In genomic region chr19:7405482-7405881, GRCh38 we compare ENCODE assay signal across 8 cellular contexts. TPM values are rescaled to one million over a fixed set of nuclear protein-coding genes. Genes with fewer than 3 reads are reported as not detected.
DNase-seq lines count a peak whose midpoint lies in the region; ATAC-seq lines count a peak whose summit lies in the region.
"Not testable (repeated sequence)": the region's sequence is repeated elsewhere in the genome, so short reads cannot be mapped to it uniquely, and the experiment has no call there.

No MANE protein-coding gene starts in this region.

- H3K27me3 Mint-ChIP-seq in CD4-positive, CD25-positive, alpha-beta regulatory T cell; T-helper 17 cell; activated T-cell treated with anti-CD3 and anti-CD28 coated beads, Interleukin-2, amount 50 U/mL, for 24 hours; activated naive CD8-positive, alpha-beta T cell; dendritic cell treated with granulocyte-macrophage colony-stimulating factor and Interleukin-4, amounts not matched to agents 40 ng/mL and 50 ng/mL, for 4 days; naive B cell; stimulated activated naive CD8-positive, alpha-beta T cell treated with anti-CD3 and anti-CD28 coated beads, Interleukin-15, Interleukin-2, amounts not matched to agents 100 ng/mL and 50 ng/mL, for 24 hours: not testable (repeated sequence)

- not testable (repeated sequence) for H3K4me3 ChIP-seq in CD4-positive, CD25-positive, alpha-beta regulatory T cell (ENCODE audit: low read depth, low read length); trophoblast cell (ENCODE audit: low read depth, low read length)

- not testable (repeated sequence) for DNase-seq in CD4-positive, CD25-positive, alpha-beta regulatory T cell; T-helper 17 cell; activated T-cell treated with anti-CD3 and anti-CD28 coated beads, Interleukin-2, amount 50 U/mL, for 24 hours; naive B cell; trophoblast cell

- peak overlapping the region in 2 of 3 donors; percentile 15 to 74 for H3K27ac Mint-ChIP-seq in CD4-positive, CD25-positive, alpha-beta regulatory T cell
- peak overlapping the region; percentile 85 for H3K27ac Mint-ChIP-seq in T-helper 17 cell
- peak overlapping the region; percentile 74 for H3K27ac Mint-ChIP-seq in activated T-cell treated with anti-CD3 and anti-CD28 coated beads, Interleukin-2, amount 50 U/mL, for 24 hours
- peak overlapping the region; percentile 72 for H3K27ac Mint-ChIP-seq in activated naive CD8-positive, alpha-beta T cell
- peak overlapping the region; percentile 39 for H3K27ac Mint-ChIP-seq in dendritic cell treated with granulocyte-macrophage colony-stimulating factor and Interleukin-4, amounts not matched to agents 40 ng/mL and 50 ng/mL, for 4 days
- peak overlapping the region in 4 of 6 donors; percentile 47 to 78 (median 54) for H3K27ac Mint-ChIP-seq in naive B cell
- peak overlapping the region; percentile 16 for H3K27ac Mint-ChIP-seq in stimulated activated naive CD8-positive, alpha-beta T cell treated with anti-CD3 and anti-CD28 coated beads, Interleukin-15, Interleukin-2, amounts not matched to agents 100 ng/mL and 50 ng/mL, for 24 hours

- peaks cover 54% of the 10 kb centered on the region for H3K36me3 ChIP-seq in CD4-positive, CD25-positive, alpha-beta regulatory T cell (ENCODE audit: control insufficient read depth, insufficient read depth, low read length)
- not testable (repeated sequence) for H3K36me3 ChIP-seq in trophoblast cell (ENCODE audit: control insufficient read depth in 1 of 2, insufficient read depth in 2 of 2, low read length in 2 of 2)

- not testable (repeated sequence) for H3K9me3 ChIP-seq in CD4-positive, CD25-positive, alpha-beta regulatory T cell (ENCODE audit: control insufficient read depth in 2 of 2, low read length in 2 of 2); T-helper 17 cell (ENCODE audit: control insufficient read depth, low read length, poor library complexity, severe bottlenecking); trophoblast cell (ENCODE audit: insufficient read depth, low read depth, low read length)

- not testable (repeated sequence) for H3K4me3 Mint-ChIP-seq in CD4-positive, CD25-positive, alpha-beta regulatory T cell; T-helper 17 cell; activated T-cell treated with anti-CD3 and anti-CD28 coated beads, Interleukin-2, amount 50 U/mL, for 24 hours; activated naive CD8-positive, alpha-beta T cell; dendritic cell treated with granulocyte-macrophage colony-stimulating factor and Interleukin-4, amounts not matched to agents 40 ng/mL and 50 ng/mL, for 4 days; stimulated activated naive CD8-positive, alpha-beta T cell treated with anti-CD3 and anti-CD28 coated beads, Interleukin-15, Interleukin-2, amounts not matched to agents 100 ng/mL and 50 ng/mL, for 24 hours
- H3K4me3 Mint-ChIP-seq in naive B cell, result peak overlapping the region in 1 of 8 donors; percentile 26

- peaks cover 28% of the 10 kb centered on the region for H3K36me3 Mint-ChIP-seq in CD4-positive, CD25-positive, alpha-beta regulatory T cell
- H3K36me3 Mint-ChIP-seq in T-helper 17 cell (ENCODE audit: low read depth); activated naive CD8-positive, alpha-beta T cell: not testable (repeated sequence)
- H3K36me3 Mint-ChIP-seq in activated T-cell treated with anti-CD3 and anti-CD28 coated beads, Interleukin-2, amount 50 U/mL, for 24 hours (ENCODE audit: low read depth), result peaks cover 45% of the 10 kb centered on the region
- H3K36me3 Mint-ChIP-seq in dendritic cell treated with granulocyte-macrophage colony-stimulating factor and Interleukin-4, amounts not matched to agents 40 ng/mL and 50 ng/mL, for 4 days (ENCODE audit: low read depth), result peaks cover 47% of the 10 kb centered on the region
- peaks cover 11 to 28% of the 10 kb centered on the region in 2 donors for H3K36me3 Mint-ChIP-seq in naive B cell
- peaks cover 24% of the 10 kb centered on the region for H3K36me3 Mint-ChIP-seq in stimulated activated naive CD8-positive, alpha-beta T cell treated with anti-CD3 and anti-CD28 coated beads, Interleukin-15, Interleukin-2, amounts not matched to agents 100 ng/mL and 50 ng/mL, for 24 hours (ENCODE audit: low read depth)

- peak overlapping the region; percentile 8 for H3K18ac ChIP-seq in trophoblast cell (ENCODE audit: low read length)

- H4K91ac ChIP-seq in trophoblast cell (ENCODE audit: low read depth, low read length), result not testable (repeated sequence)

- H3K4me1 ChIP-seq in CD4-positive, CD25-positive, alpha-beta regulatory T cell (ENCODE audit: control insufficient read depth, insufficient read depth, low read length, poor library complexity, severe bottlenecking); trophoblast cell (ENCODE audit: control insufficient read depth in 1 of 2, insufficient read depth in 2 of 2, low read length in 2 of 2): not testable (repeated sequence)

- H3K4ac ChIP-seq in trophoblast cell (ENCODE audit: low read depth, low read length), result peak overlapping the region; percentile 60

- peaks cover 0 to 46% (median 16%) of the 10 kb centered on the region in 4 donors for H3K4me1 Mint-ChIP-seq in CD4-positive, CD25-positive, alpha-beta regulatory T cell
- H3K4me1 Mint-ChIP-seq in T-helper 17 cell (peaks cover 18% of the 10 kb centered on the region), naive B cell (peaks cover 19 to 28% (median 23%) of the 10 kb centered on the region in 3 donors)
- H3K4me1 Mint-ChIP-seq in activated T-cell treated with anti-CD3 and anti-CD28 coated beads, Interleukin-2, amount 50 U/mL, for 24 hours (ENCODE audit: low read depth), result peaks cover 33% of the 10 kb centered on the region
- peaks cover 36% of the 10 kb centered on the region for H3K4me1 Mint-ChIP-seq in activated naive CD8-positive, alpha-beta T cell (ENCODE audit: low read depth)
- not testable (repeated sequence) for H3K4me1 Mint-ChIP-seq in dendritic cell treated with granulocyte-macrophage colony-stimulating factor and Interleukin-4, amounts not matched to agents 40 ng/mL and 50 ng/mL, for 4 days (ENCODE audit: low read depth)
- H3K4me1 Mint-ChIP-seq in stimulated activated naive CD8-positive, alpha-beta T cell treated with anti-CD3 and anti-CD28 coated beads, Interleukin-15, Interleukin-2, amounts not matched to agents 100 ng/mL and 50 ng/mL, for 24 hours (ENCODE audit: low read depth), result peaks cover 17% of the 10 kb centered on the region

- not testable (repeated sequence) for ATAC-seq in CD4-positive, CD25-positive, alpha-beta regulatory T cell (ENCODE audit: low read depth in 2 of 2); T-helper 17 cell; naive B cell (ENCODE audit: low read depth in 2 of 2)

- not testable (repeated sequence) for H4K8ac ChIP-seq in trophoblast cell (ENCODE audit: low read depth, low read length)

- not testable (repeated sequence) for H2AFZ ChIP-seq in trophoblast cell (ENCODE audit: insufficient read depth, low read length, poor library complexity)

- intact Hi-C loops in dendritic cell treated with granulocyte-macrophage colony-stimulating factor and Interleukin-4, amounts not matched to agents 40 ng/mL and 50 ng/mL, for 4 days (cut with micrococcal nuclease), result not testable (repeated sequence)

- not testable (repeated sequence) for H2BK12ac ChIP-seq in trophoblast cell (ENCODE audit: low read length)

- H3K79me1 ChIP-seq in trophoblast cell (ENCODE audit: low read length), result not testable (repeated sequence)

- not testable (repeated sequence) for H3K9me3 Mint-ChIP-seq in CD4-positive, CD25-positive, alpha-beta regulatory T cell; activated T-cell treated with anti-CD3 and anti-CD28 coated beads, Interleukin-2, amount 50 U/mL, for 24 hours; activated naive CD8-positive, alpha-beta T cell (ENCODE audit: low read depth); dendritic cell treated with granulocyte-macrophage colony-stimulating factor and Interleukin-4, amounts not matched to agents 40 ng/mL and 50 ng/mL, for 4 days; naive B cell; stimulated activated naive CD8-positive, alpha-beta T cell treated with anti-CD3 and anti-CD28 coated beads, Interleukin-15, Interleukin-2, amounts not matched to agents 100 ng/mL and 50 ng/mL, for 24 hours

- H2BK120ac ChIP-seq in trophoblast cell (ENCODE audit: insufficient read depth, low read length, poor library complexity), result not testable (repeated sequence)

- not testable (repeated sequence) for H3K4me2 ChIP-seq in trophoblast cell (ENCODE audit: low read length)

- not testable (repeated sequence) for H2AK5ac ChIP-seq in trophoblast cell (ENCODE audit: low read length)

- H2BK5ac ChIP-seq in trophoblast cell (ENCODE audit: low read depth, low read length, poor library complexity), result not testable (repeated sequence)

- H3K14ac ChIP-seq in trophoblast cell (ENCODE audit: low read length), result not testable (repeated sequence)

- WGBS in trophoblast cell (ENCODE audit: extremely low coverage, insufficient coverage, insufficient read length), result no CpG with 5 or more reads among the region's 5 CpGs

- not testable (repeated sequence) for H3K27ac ChIP-seq in CD4-positive, CD25-positive, alpha-beta regulatory T cell (ENCODE audit: insufficient read depth, low read length, poor library complexity, severe bottlenecking); trophoblast cell (ENCODE audit: low read depth, low read length)

- not testable (repeated sequence) for H3K9ac ChIP-seq in trophoblast cell (ENCODE audit: low read length)

- not testable (repeated sequence) for H3K79me2 ChIP-seq in trophoblast cell (ENCODE audit: control insufficient read depth, insufficient read depth, low read length, poor library complexity)

- H3K27me3 ChIP-seq in CD4-positive, CD25-positive, alpha-beta regulatory T cell (ENCODE audit: control insufficient read depth, insufficient read depth, low read length); trophoblast cell (ENCODE audit: insufficient read depth, low read length): not testable (repeated sequence)

- not testable (repeated sequence) for H3K23ac ChIP-seq in trophoblast cell (ENCODE audit: low read length)

- not testable (repeated sequence) for H4K12ac ChIP-seq in trophoblast cell (ENCODE audit: low read depth, low read length)

RNA-seq across cellular contexts. Expression of gene ARHGEF18, which starts 56.7 kb away (rescaled TPM):
- total RNA-seq in CD4-positive, CD25-positive, alpha-beta regulatory T cell, result 155 TPM
- polyA plus RNA-seq in CD4-positive, CD25-positive, alpha-beta regulatory T cell, result 1 to 10 TPM; 2.5 to 7.1 (median 4.0) TPM
- 100 to 1,000 TPM; 118 to 127 TPM for total RNA-seq in T-helper 17 cell
- polyA plus RNA-seq in naive B cell (ENCODE audit: low read depth in 6 of 6), result 10 to 100 TPM in 1 of 6 donors, 1 to 10 TPM in 5; 3.0 to 19.9 (median 4.8) TPM
- polyA plus RNA-seq in trophoblast cell (2013), result 38.7 and 39.8 TPM in 2 replicates

Comparison
In these comparisons a context has a peak if more than half of its experiments do, and no peak if none do; other contexts are left out.
1. H3K27ac Mint-ChIP-seq: peak in every context shown above with its lines; median percentile 85 in T-helper 17 cell; 74 in activated T-cell treated with anti-CD3 and anti-CD28 coated beads, Interleukin-2, amount 50 U/mL, for 24 hours; 72 in activated naive CD8-positive, alpha-beta T cell; 54 in naive B cell; 44 in CD4-positive, CD25-positive, alpha-beta regulatory T cell; 39 in dendritic cell treated with granulocyte-macrophage colony-stimulating factor and Interleukin-4, amounts not matched to agents 40 ng/mL and 50 ng/mL, for 4 days; 16 in stimulated activated naive CD8-positive, alpha-beta T cell treated with anti-CD3 and anti-CD28 coated beads, Interleukin-15, Interleukin-2, amounts not matched to agents 100 ng/mL and 50 ng/mL, for 24 hours.